1 cellular context compared by ENCODE assay signal in the genomic region with DNA sequence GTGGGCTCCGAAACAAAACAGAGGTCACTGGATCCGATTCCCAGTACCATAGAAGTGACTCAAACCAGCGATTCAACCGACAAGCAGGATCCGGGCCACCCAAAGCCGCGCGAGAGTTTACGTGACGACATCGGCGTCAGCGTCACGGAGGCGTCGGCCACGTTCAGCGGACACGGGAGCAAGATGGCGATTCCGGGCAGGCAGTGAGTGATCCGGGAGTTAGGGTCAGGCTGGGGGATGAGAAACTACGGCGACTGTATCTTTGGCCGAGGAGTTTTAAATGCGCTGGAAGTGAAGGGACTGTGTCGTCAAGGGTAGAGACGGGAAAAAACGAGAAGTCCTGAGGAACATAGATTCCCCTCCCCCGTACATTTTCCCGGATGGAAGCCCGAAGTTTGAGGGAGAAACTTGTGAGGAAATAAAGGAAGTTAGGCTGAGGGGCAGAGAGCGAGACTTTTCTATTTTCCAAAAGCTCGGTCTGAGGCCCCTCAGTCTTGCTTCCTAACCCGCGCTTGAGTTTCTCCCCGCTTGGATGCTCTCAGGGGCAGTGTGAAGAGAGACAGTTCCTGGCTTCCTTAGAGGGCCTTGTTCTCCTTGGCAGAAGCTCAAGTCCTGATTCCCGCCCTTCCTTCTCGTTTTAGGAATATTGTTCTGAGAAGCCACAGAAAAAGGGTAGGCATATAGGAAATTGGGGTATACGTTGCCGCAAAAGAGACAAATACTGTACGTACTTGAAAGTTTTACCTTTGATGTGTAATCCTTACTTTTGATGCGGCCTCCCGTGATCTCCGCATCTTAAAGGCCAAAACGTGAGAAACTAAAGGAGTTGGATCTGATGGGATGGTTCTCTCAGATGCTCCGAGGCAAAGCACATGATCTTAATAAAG.
A peak's percentile ranks its signal among the peaks of the same experiment; 100 is the strongest.
TF ChIP-seq lines count a peak whose summit lies in the region.

A gene with protein sequence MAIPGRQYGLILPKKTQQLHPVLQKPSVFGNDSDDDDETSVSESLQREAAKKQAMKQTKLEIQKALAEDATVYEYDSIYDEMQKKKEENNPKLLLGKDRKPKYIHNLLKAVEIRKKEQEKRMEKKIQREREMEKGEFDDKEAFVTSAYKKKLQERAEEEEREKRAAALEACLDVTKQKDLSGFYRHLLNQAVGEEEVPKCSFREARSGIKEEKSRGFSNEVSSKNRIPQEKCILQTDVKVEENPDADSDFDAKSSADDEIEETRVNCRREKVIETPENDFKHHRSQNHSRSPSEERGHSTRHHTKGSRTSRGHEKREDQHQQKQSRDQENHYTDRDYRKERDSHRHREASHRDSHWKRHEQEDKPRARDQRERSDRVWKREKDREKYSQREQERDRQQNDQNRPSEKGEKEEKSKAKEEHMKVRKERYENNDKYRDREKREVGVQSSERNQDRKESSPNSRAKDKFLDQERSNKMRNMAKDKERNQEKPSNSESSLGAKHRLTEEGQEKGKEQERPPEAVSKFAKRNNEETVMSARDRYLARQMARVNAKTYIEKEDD (plus strand): TSS at position 156 of the 887 bp plus-strand sequence. CDS start 28 bp downstream, at position 184.

TF ChIP-seq in HepG2, 621 proteins besides CTCF, POLR2A, EP300 and RAD21 (continued from another document):
- no peak for TF ChIP-seq XBP1 (CRISPR knock-in tag; IDR thresholded peaks at IDR 0.05)
- TF ChIP-seq KMT2A (CRISPR knock-in tag; IDR thresholded peaks at IDR 0.05): peak; percentile 94
